18 cellular contexts compared by ENCODE assay signal in genomic region chr1:17933991-17934390, GRCh38.
DNase-seq lines count a peak whose midpoint lies in the region; ATAC-seq and TF ChIP-seq lines count a peak whose summit lies in the region.
"Had no signal": no experiment of that assay in that cellular context is flagged by ENCODE, and none has a peak within 500 bp of the region (broad histone marks: within the 10 kb centered on the region; RNA-seq: fewer than 3 reads in every experiment).

No MANE protein-coding gene starts in this region.

- TF ChIP-seq EP300 in SK-N-SH (IDR thresholded peaks at IDR 0.05; ENCODE audit: borderline replicate concordance in 1 of 2, low read depth in 1 of 2, low read length in 1 of 2) = peak in 1 of 2 experiments; percentile 88; a peak in 2 of 4 replicates

- CTCF ChIA-PET in SK-N-SH (lab: Yijun Ruan, JAX) = interaction anchor here (0.7 to 4.6 kb wide), 16 partner anchors 9 to 647 kb away, joined by 3 to 38 read pairs (median 4); no protein-coding TSS in a partner anchor

- POLR2A ChIA-PET in SK-N-SH (lab: Yijun Ruan, JAX) = interaction anchor here (0.8 to 0.9 kb wide), 3 partner anchors 200 to 209 kb away, joined by 3 to 6 read pairs (median 4); no protein-coding TSS in a partner anchor

- WGBS in SK-N-SH (ENCODE audit: low lambda C conversion rate) = 17% methylated on average over 3 of the region's 5 CpGs

- no peak overlapping the region for H3K9ac ChIP-seq in SK-N-SH
- H3K9ac ChIP-seq: BLaER1 treated with 17β-estradiol and CSF1 and Interleukin-3, amounts not matched to agents 10 nM and 100 nM; GM23248 had no signal

- no peaks in the 10 kb centered on the region for H3K4me1 Mint-ChIP-seq in activated T-helper 17 cell treated with anti-CD3 and anti-CD28 coated beads, Interleukin-2, amount 50 U/mL, for 72 hours
- H3K4me1 Mint-ChIP-seq: CD4-positive, CD25-positive, alpha-beta regulatory T cell had no signal

- H3K27ac Mint-ChIP-seq in activated T-helper 17 cell treated with anti-CD3 and anti-CD28 coated beads, Interleukin-2, amount 50 U/mL, for 72 hours = no peak overlapping the region
- H3K27ac Mint-ChIP-seq: CD4-positive, CD25-positive, alpha-beta regulatory T cell had no signal

- peaks cover 20% of the 10 kb centered on the region for H3K27me3 Mint-ChIP-seq in activated T-helper 17 cell treated with anti-CD3 and anti-CD28 coated beads, Interleukin-2, amount 50 U/mL, for 72 hours
- H3K27me3 Mint-ChIP-seq: CD4-positive, CD25-positive, alpha-beta regulatory T cell had no signal

- H3K4me3 Mint-ChIP-seq in activated T-helper 17 cell treated with anti-CD3 and anti-CD28 coated beads, Interleukin-2, amount 50 U/mL, for 72 hours = no peak overlapping the region
- H3K4me3 Mint-ChIP-seq: CD4-positive, CD25-positive, alpha-beta regulatory T cell had no signal

- no peaks in the 10 kb centered on the region for H3K9me2 ChIP-seq in SK-N-SH

- no peak for ATAC-seq in activated T-helper 17 cell treated with anti-CD3 and anti-CD28 coated beads, Interleukin-2, amount 50 U/mL, for 72 hours (replicated peaks)
- ATAC-seq: HepG2 had no signal

- H3K4me3 ChIP-seq in BE2C (ENCODE audit: low read depth, low read length) (no peak overlapping the region), SK-N-SH (ENCODE audit: low read depth in 2 of 2, low read length in 1 of 2) (no peak overlapping the region), HAP-1 (no peak overlapping the region)
- H3K4me3 ChIP-seq: BLaER1 treated with 17β-estradiol and CSF1 and Interleukin-3, amounts not matched to agents 10 nM and 100 nM; GM23248 had no signal

- H3K27me3 ChIP-seq in BE2C (no peaks in the 10 kb centered on the region), SK-N-SH (ENCODE audit: insufficient read depth) (no peaks in the 10 kb centered on the region), HAP-1 (ENCODE audit: low read depth) (peaks cover 5% of the 10 kb centered on the region)
- H3K27me3 ChIP-seq: BLaER1 treated with 17β-estradiol and CSF1 and Interleukin-3, amounts not matched to agents 10 nM and 100 nM had no signal

- no peaks in the 10 kb centered on the region for H3F3A ChIP-seq in SK-N-SH (replicated peaks; ENCODE audit: insufficient read depth)

- H3K9me3 ChIP-seq in BE2C = no peaks in the 10 kb centered on the region
- no peaks in the 10 kb centered on the region for H3K9me3 ChIP-seq in SK-N-SH
- H3K9me3 ChIP-seq in HAP-1 = no peaks in the 10 kb centered on the region

- no peak overlapping the region for H3K4me2 ChIP-seq in SK-N-SH
- H3K4me2 ChIP-seq: BLaER1 treated with 17β-estradiol and CSF1 and Interleukin-3, amounts not matched to agents 10 nM and 100 nM had no signal

- TF ChIP-seq RAD21 in SK-N-SH (IDR thresholded peaks at IDR 0.05; ENCODE audit: low read length) = peak; percentile 13; the same call in 1 of the 2 replicates

- no peaks in the 10 kb centered on the region for H3K36me3 ChIP-seq in BE2C
- no peaks in the 10 kb centered on the region for H3K36me3 ChIP-seq in SK-N-SH (replicated peaks in 1 of 2; ENCODE audit: control insufficient read depth in 1 of 2, insufficient read depth in 2 of 2, low read length in 1 of 2)
- H3K36me3 ChIP-seq in HAP-1 (replicated peaks) = no peaks in the 10 kb centered on the region
- H3K36me3 ChIP-seq: BLaER1 treated with 17β-estradiol and CSF1 and Interleukin-3, amounts not matched to agents 10 nM and 100 nM had no signal

- H3K4me1 ChIP-seq in BE2C = no peaks in the 10 kb centered on the region
- H3K4me1 ChIP-seq in SK-N-SH (ENCODE audit: control insufficient read depth in 1 of 2, insufficient read depth in 2 of 2, low read depth in 1 of 2, low read length in 1 of 2) = peaks cover 0 to 35% of the 10 kb centered on the region in 2 experiments; a peak in 2 of 4 replicates
- H3K4me1 ChIP-seq in HAP-1 = no peaks in the 10 kb centered on the region
- H3K4me1 ChIP-seq: BLaER1 treated with 17β-estradiol and CSF1 and Interleukin-3, amounts not matched to agents 10 nM and 100 nM had no signal

- in situ Hi-C loops in HAP-1 (cut with MboI; ENCODE audit: low sequenced_read_pairs) = no loop called here

- TF ChIP-seq CTCF in BE2C (IDR thresholded peaks at IDR 0.05; ENCODE audit: low read depth, low read length) (no peak), SK-N-SH (IDR thresholded peaks at IDR 0.05) (no peak)

- H4K20me1 ChIP-seq in SK-N-SH (ENCODE audit: insufficient read depth) = no peaks in the 10 kb centered on the region

- H3K36me3 Mint-ChIP-seq in activated T-helper 17 cell treated with anti-CD3 and anti-CD28 coated beads, Interleukin-2, amount 50 U/mL, for 72 hours (ENCODE audit: low read depth) = no peaks in the 10 kb centered on the region
- H3K36me3 Mint-ChIP-seq: CD4-positive, CD25-positive, alpha-beta regulatory T cell had no signal

- no peaks in the 10 kb centered on the region for H3K79me2 ChIP-seq in SK-N-SH (ENCODE audit: insufficient read depth)

- H3K9me3 Mint-ChIP-seq in activated T-helper 17 cell treated with anti-CD3 and anti-CD28 coated beads, Interleukin-2, amount 50 U/mL, for 72 hours = no peaks in the 10 kb centered on the region

- H2AFZ ChIP-seq in SK-N-SH (ENCODE audit: low read depth) = no peak overlapping the region
- H2AFZ ChIP-seq: GM23248 had no signal

- peak; percentile 63 for DNase-seq in BE2C
- peak; percentile 63 for DNase-seq in NCI-H2227 (lab: John Stamatoyannopoulos, UW; ENCODE audit: unreplicated experiment)
- peak; percentile 83 for DNase-seq in SK-N-SH
- peak; percentile 46 for DNase-seq in left kidney (ENCODE audit: low read depth, low spot score)
- no peak for DNase-seq in HAP-1 (ENCODE audit: low spot score in 2 of 2)
- DNase-seq in stimulated activated CD4-positive, alpha-beta T cell treated with anti-CD3 and anti-CD28 coated beads, Interleukin-1b, Interleukin-23, amount 100 ng/mL, for 48 hours = no peak
- no peak for DNase-seq in NCI-H2081 treated with DMSO at 0.1 percent for 48 hours (lab: John Stamatoyannopoulos, UW)
- DNase-seq: 8988T; AML-193; CD4-positive, CD25-positive, alpha-beta regulatory T cell; DMS153; DMS79 treated with DMSO at 0.1 percent for 48 hours; GF-D8; GM23248; H7 had no signal

- peak overlapping the region in 1 of 2 experiments; percentile 87; a peak in 2 of 4 replicates for H3K27ac ChIP-seq in SK-N-SH (ENCODE audit: low read depth in 2 of 2, low read length in 1 of 2)
- H3K27ac ChIP-seq: BLaER1 treated with 17β-estradiol and CSF1 and Interleukin-3, amounts not matched to agents 10 nM and 100 nM; GM23248 had no signal

TF ChIP-seq in SK-N-SH, 30 proteins besides CTCF, POLR2A, EP300 and RAD21 (continues in another document):
- TF ChIP-seq MAX (IDR thresholded peaks at IDR 0.05; ENCODE audit: low read depth) = no peak
- TF ChIP-seq ZBTB33 (IDR thresholded peaks at IDR 0.05; ENCODE audit: borderline replicate concordance, low read depth) = no peak
- TF ChIP-seq GABPA (IDR thresholded peaks at IDR 0.05; ENCODE audit: low read depth) = no peak
- no peak for TF ChIP-seq NFIC (IDR thresholded peaks at IDR 0.05; ENCODE audit: borderline replicate concordance)
- no peak for TF ChIP-seq REST (IDR thresholded peaks at IDR 0.05; ENCODE audit: low read depth, low read length)
- no peak for TF ChIP-seq RXRA (IDR thresholded peaks at IDR 0.05; ENCODE audit: borderline replicate concordance, low read depth)

Comparison
In these comparisons a context has a peak if more than half of its experiments do, and no peak if none do; other contexts are left out.
1. DNase-seq: peak in BE2C (single experiment), NCI-H2227 (single experiment), SK-N-SH (single experiment) and left kidney (single experiment); none in HAP-1 (0 of 2), stimulated activated CD4-positive, alpha-beta T cell treated with anti-CD3 and anti-CD28 coated beads, Interleukin-1b, Interleukin-23, amount 100 ng/mL, for 48 hours (single experiment) and NCI-H2081 treated with DMSO at 0.1 percent for 48 hours (single experiment).